1 cellular context compared by ENCODE assay signal in the genomic region with DNA sequence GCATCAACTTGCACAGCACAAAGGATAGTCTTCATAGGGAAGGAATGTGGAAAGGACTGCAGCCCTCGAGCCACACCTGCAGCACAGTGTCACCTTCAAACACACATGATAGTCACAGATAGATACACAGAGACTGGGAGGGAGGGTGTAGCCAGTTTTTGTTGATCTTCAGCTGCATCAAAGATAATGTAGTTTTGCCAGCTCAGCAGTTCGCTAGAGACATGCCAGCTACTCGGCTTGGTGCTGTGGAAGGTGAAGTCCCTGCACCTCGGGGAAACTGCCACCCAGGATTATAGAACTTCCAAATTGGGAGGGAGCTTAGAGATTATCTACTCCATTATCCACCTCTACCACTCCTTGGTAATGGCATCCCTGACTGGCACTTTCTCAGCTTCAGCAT.
TF ChIP-seq lines count a peak whose summit lies in the region.

No MANE protein-coding gene starts in this region.

TF ChIP-seq in GM23338, 12 proteins besides CTCF, POLR2A, EP300 and RAD21:
- TF ChIP-seq ZNF462 (CRISPR knock-in tag; IDR thresholded peaks at IDR 0.05) (no peak), JUNB (IDR thresholded peaks at IDR 0.05; ENCODE audit: unreplicated experiment) (no peak), EZH2phosphoT487 (IDR thresholded peaks at IDR 0.05; ENCODE audit: unreplicated experiment) (no peak), STAT1 (IDR thresholded peaks at IDR 0.05; ENCODE audit: unreplicated experiment) (no peak), ZNF114 (CRISPR knock-in tag; IDR thresholded peaks at IDR 0.05) (no peak), POLR2AphosphoS5 (IDR thresholded peaks at IDR 0.05; ENCODE audit: low read depth) (no peak), EZH2 (IDR thresholded peaks at IDR 0.05; ENCODE audit: low read depth, unreplicated experiment) (no peak), CREB1 (CRISPR knock-in tag; IDR thresholded peaks at IDR 0.05; ENCODE audit: low read depth) (no peak), REST (IDR thresholded peaks at IDR 0.05; ENCODE audit: unreplicated experiment) (no peak)
- TF ChIP-seq, protein P1, sequence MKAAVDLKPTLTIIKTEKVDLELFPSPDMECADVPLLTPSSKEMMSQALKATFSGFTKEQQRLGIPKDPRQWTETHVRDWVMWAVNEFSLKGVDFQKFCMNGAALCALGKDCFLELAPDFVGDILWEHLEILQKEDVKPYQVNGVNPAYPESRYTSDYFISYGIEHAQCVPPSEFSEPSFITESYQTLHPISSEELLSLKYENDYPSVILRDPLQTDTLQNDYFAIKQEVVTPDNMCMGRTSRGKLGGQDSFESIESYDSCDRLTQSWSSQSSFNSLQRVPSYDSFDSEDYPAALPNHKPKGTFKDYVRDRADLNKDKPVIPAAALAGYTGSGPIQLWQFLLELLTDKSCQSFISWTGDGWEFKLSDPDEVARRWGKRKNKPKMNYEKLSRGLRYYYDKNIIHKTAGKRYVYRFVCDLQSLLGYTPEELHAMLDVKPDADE (IDR thresholded peaks at IDR 0.05) = no peak
